ENCODE assay signal across 9 cellular contexts in genomic region chr2:127811922-127812321, GRCh38. TPM values are rescaled to one million over a fixed set of nuclear protein-coding genes. Genes with fewer than 3 reads are reported as not detected.
DNase-seq lines count a peak whose midpoint lies in the region; ATAC-seq and TF ChIP-seq lines count a peak whose summit lies in the region.
"Had no signal": no experiment of that assay in that cellular context is flagged by ENCODE, and none has a peak within 500 bp of the region (broad histone marks: within the 10 kb centered on the region; RNA-seq: fewer than 3 reads in every experiment).

No MANE protein-coding gene starts in this region.

- peak overlapping the region; percentile 100 for H3K4me3 Mint-ChIP-seq in activated naive CD8-positive, alpha-beta T cell treated with anti-CD3 and anti-CD28 coated beads for 36 hours

- WGBS in right cardiac atrium: 86% methylated on average over 13 of the region's 13 CpGs
- 99% methylated on average over 11 of the region's 13 CpGs for WGBS in mesenchymal stem cell
- 79 to 81% methylated on average over 13 of the region's 13 CpGs for WGBS in upper lobe of left lung, 2 donors

- intact Hi-C loops in right cardiac atrium (cut with DNase I): no loop called here
- intact Hi-C loops in left ventricle myocardium superior (cut with micrococcal nuclease): no loop called here

- H4K91ac ChIP-seq in mesenchymal stem cell (ENCODE audit: low read length): no peak overlapping the region

- no peak for TF ChIP-seq EP300 in upper lobe of left lung (IDR thresholded peaks at IDR 0.05)

- H3K27ac ChIP-seq in right cardiac atrium (ENCODE audit: low read length): no peak overlapping the region
- H3K27ac ChIP-seq in mesenchymal stem cell (ENCODE audit: low read length, poor library complexity, severe bottlenecking): no peak overlapping the region
- H3K27ac ChIP-seq in upper lobe of left lung: peak overlapping the region in 3 of 4 donors; percentile 92 to 94 (median 92)

- no peak overlapping the region for H3K14ac ChIP-seq in mesenchymal stem cell (ENCODE audit: low read length in 2 of 2)

- peaks cover 2% of the 10 kb centered on the region for H3K4me1 ChIP-seq in right cardiac atrium (ENCODE audit: control insufficient read depth, insufficient read depth, low read length)
- peaks cover 7% of the 10 kb centered on the region for H3K4me1 ChIP-seq in mesenchymal stem cell (ENCODE audit: control insufficient read depth, insufficient read depth, low read depth, low read length)
- H3K4me1 ChIP-seq in upper lobe of left lung: peaks cover 21 to 30% (median 28%) of the 10 kb centered on the region in 4 donors

- H3K79me1 ChIP-seq in mesenchymal stem cell (replicated peaks; ENCODE audit: low read length, poor library complexity, severe bottlenecking): peaks cover 3% of the 10 kb centered on the region

- no peaks in the 10 kb centered on the region for H3K9me3 Mint-ChIP-seq in activated naive CD8-positive, alpha-beta T cell treated with anti-CD3 and anti-CD28 coated beads for 36 hours

- H3K27me3 ChIP-seq in right cardiac atrium (ENCODE audit: control insufficient read depth, insufficient read depth) (no peaks in the 10 kb centered on the region), mesenchymal stem cell (ENCODE audit: control insufficient read depth in 1 of 2, insufficient read depth in 1 of 2, low read length in 2 of 2) (no peaks in the 10 kb centered on the region), upper lobe of left lung (no peaks in the 10 kb centered on the region)

- H3K36me3 ChIP-seq in mesenchymal stem cell (ENCODE audit: control insufficient read depth in 1 of 2, insufficient read depth in 2 of 2, low read depth in 1 of 2, low read length in 2 of 2) (no peaks in the 10 kb centered on the region), upper lobe of left lung (no peaks in the 10 kb centered on the region)

- no peak for DNase-seq in right cardiac atrium
- no peak for DNase-seq in left ventricle myocardium superior
- no peak for DNase-seq in activated naive CD8-positive, alpha-beta T cell treated with anti-CD3 and anti-CD28 coated beads for 36 hours
- no peak for DNase-seq in mesenchymal stem cell
- DNase-seq in upper lobe of left lung: no peak
- DNase-seq in CD1c-positive myeloid dendritic cell (ENCODE audit: extremely low spot score): no peak
- no peak for DNase-seq in kidney glomerular epithelial cell (lab: John Stamatoyannopoulos, UW)
- DNase-seq: NCI-H1092 had no signal

- H2AK5ac ChIP-seq in mesenchymal stem cell (ENCODE audit: low read length, severe bottlenecking): no peak overlapping the region

- H3K18ac ChIP-seq in mesenchymal stem cell (ENCODE audit: low read depth in 1 of 2, low read length in 2 of 2): no peak overlapping the region

- H3K23ac ChIP-seq in mesenchymal stem cell (ENCODE audit: low read length in 2 of 2): no peak overlapping the region

- H2BK12ac ChIP-seq in mesenchymal stem cell (ENCODE audit: low read length in 2 of 2): no peak overlapping the region

- no peak overlapping the region for H2BK120ac ChIP-seq in mesenchymal stem cell (ENCODE audit: low read depth, low read length)

- peaks cover 20% of the 10 kb centered on the region for H3K4me1 Mint-ChIP-seq in activated naive CD8-positive, alpha-beta T cell treated with anti-CD3 and anti-CD28 coated beads for 36 hours

- no peak overlapping the region for H2BK15ac ChIP-seq in mesenchymal stem cell (ENCODE audit: low read depth, poor library complexity, severe bottlenecking)

- TF ChIP-seq CTCF in upper lobe of left lung (IDR thresholded peaks at IDR 0.05): no peak

- H3K27ac Mint-ChIP-seq in activated naive CD8-positive, alpha-beta T cell treated with anti-CD3 and anti-CD28 coated beads for 36 hours: peak overlapping the region; percentile 100

- peaks cover 8% of the 10 kb centered on the region for H3K27me3 Mint-ChIP-seq in activated naive CD8-positive, alpha-beta T cell treated with anti-CD3 and anti-CD28 coated beads for 36 hours

- peaks cover 26% of the 10 kb centered on the region for H3K36me3 Mint-ChIP-seq in activated naive CD8-positive, alpha-beta T cell treated with anti-CD3 and anti-CD28 coated beads for 36 hours

- no peak overlapping the region for H2AFZ ChIP-seq in mesenchymal stem cell (ENCODE audit: low read depth, low read length)

- no peak for TF ChIP-seq POLR2A in upper lobe of left lung (IDR thresholded peaks at IDR 0.05)

- H3K4ac ChIP-seq in mesenchymal stem cell (ENCODE audit: low read depth in 1 of 2, low read length in 2 of 2): no peak overlapping the region

- H3K9ac ChIP-seq in mesenchymal stem cell (ENCODE audit: low read length): peak overlapping the region; percentile 98

- H3K9me3 ChIP-seq in right cardiac atrium (ENCODE audit: control insufficient read depth, low read length) (no peaks in the 10 kb centered on the region), mesenchymal stem cell (ENCODE audit: control insufficient read depth, low read length) (no peaks in the 10 kb centered on the region), upper lobe of left lung (no peaks in the 10 kb centered on the region)

- peak overlapping the region; percentile 99 for H4K8ac ChIP-seq in mesenchymal stem cell (ENCODE audit: low read length)

- H2BK5ac ChIP-seq in mesenchymal stem cell (ENCODE audit: low read depth, low read length, poor library complexity, severe bottlenecking): no peak overlapping the region

- H3K4me2 ChIP-seq in mesenchymal stem cell (ENCODE audit: low read length, poor library complexity, severe bottlenecking): no peak overlapping the region

- no peak for ATAC-seq in right cardiac atrium
- no peak for ATAC-seq in left ventricle myocardium superior
- no peak for ATAC-seq in upper lobe of left lung (ENCODE audit: low FRiP score in 2 of 2)
- ATAC-seq in HG02970 (IDR thresholded peaks at IDR 0.05; ENCODE audit: low FRiP score, unreplicated experiment): no peak

- peak overlapping the region; percentile 84 for H3K4me3 ChIP-seq in right cardiac atrium (ENCODE audit: low read length)
- H3K4me3 ChIP-seq in mesenchymal stem cell (ENCODE audit: insufficient read depth in 1 of 2, low read depth in 1 of 2, low read length in 2 of 2): peak overlapping the region in 1 of 2 experiments; percentile 100
- H3K4me3 ChIP-seq in upper lobe of left lung: peak overlapping the region in 3 of 4 donors; percentile 56 to 85 (median 66)

RNA-seq across cellular contexts. Expression of gene WDR33, which starts 1.0 kb away (rescaled TPM):
- 10 to 100 TPM; 36.7 to 45.7 (median 41.4) TPM for total RNA-seq in right cardiac atrium
- 12.7 TPM for polyA plus RNA-seq in right cardiac atrium
- total RNA-seq in left ventricle myocardium superior: 45.2 TPM
- total RNA-seq in activated naive CD8-positive, alpha-beta T cell treated with anti-CD3 and anti-CD28 coated beads for 36 hours: 10 to 100 TPM; 76.5 to 82.5 TPM
- polyA plus RNA-seq in mesenchymal stem cell (2013, experiment 1 of 2): 13.7 TPM
- polyA plus RNA-seq in mesenchymal stem cell (2013, experiment 2 of 2): 14.0 TPM
- 10 to 100 TPM; 33.7 to 76.3 (median 47.5) TPM for total RNA-seq in upper lobe of left lung

RNA-seq across cellular contexts. Expression of gene POLR2D, which starts 46.0 kb away (rescaled TPM):
- total RNA-seq in right cardiac atrium: 10 to 100 TPM; 16.1 to 22.1 (median 20.9) TPM
- polyA plus RNA-seq in right cardiac atrium: 10.7 TPM
- 24.8 TPM for total RNA-seq in left ventricle myocardium superior
- total RNA-seq in activated naive CD8-positive, alpha-beta T cell treated with anti-CD3 and anti-CD28 coated beads for 36 hours: 10 to 100 TPM; 91.8 to 97.2 TPM
- 16.6 TPM for polyA plus RNA-seq in mesenchymal stem cell (2013, experiment 1 of 2)
- polyA plus RNA-seq in mesenchymal stem cell (2013, experiment 2 of 2): 17.1 TPM
- total RNA-seq in upper lobe of left lung: 10 to 100 TPM; 11.8 to 22.1 (median 16.7) TPM

Comparison
In these comparisons a context has a peak if more than half of its experiments do, and no peak if none do; other contexts are left out.
1. H3K27ac ChIP-seq: peak in upper lobe of left lung (3 of 4); none in right cardiac atrium (single experiment) and mesenchymal stem cell (single experiment).